In genomic region chr9:83715794-83716193, GRCh38 we compare ENCODE assay signal across 7 cellular contexts.
"Had no signal": no experiment of that assay in that cellular context is flagged by ENCODE, and none has a peak within 500 bp of the region (broad histone marks: within the 10 kb centered on the region; RNA-seq: fewer than 3 reads in every experiment).

No MANE protein-coding gene starts in this region.

- H3K9ac ChIP-seq: GM23248 had no signal

- H3K27ac ChIP-seq: GM23248, HL-60 had no signal

- H2AFZ ChIP-seq: GM23248 had no signal

- FAIRE-seq: H54 had no signal

- H3K4me3 ChIP-seq: GM23248 had no signal

- DNase-seq: GM23248, GOT3, H9, HCEC 1CT, KG1 had no signal
